1 cellular context compared by ENCODE assay signal in genomic region chr16:85327731-85328664, GRCh38.
TF ChIP-seq lines count a peak whose summit lies in the region.

No MANE protein-coding gene starts in this region.

TF ChIP-seq in HEK293, 187 proteins besides CTCF, POLR2A, EP300 and RAD21 (continued from another document):
- TF ChIP-seq ZBTB10 (tag by site-specific recombination; IDR thresholded peaks at IDR 0.05) (no peak), HIC1 (tag by site-specific recombination; IDR thresholded peaks at IDR 0.05) (peak; percentile 61; the same call in 1 of the 2 replicates), ZNF664 (tag by site-specific recombination; IDR thresholded peaks at IDR 0.05) (peak; percentile 51; the same call in 1 of the 2 replicates), SALL2 (tag by site-specific recombination; IDR thresholded peaks at IDR 0.05; ENCODE audit: borderline replicate concordance) (no peak), ZNF792 (tag by site-specific recombination; IDR thresholded peaks at IDR 0.05) (peak; percentile 98), ZBTB17 (tag by site-specific recombination; IDR thresholded peaks at IDR 0.05) (peak; percentile 60; the same call in 1 of the 2 replicates), GLIS1 (tag by site-specific recombination; IDR thresholded peaks at IDR 0.05) (peak; percentile 14; the same call in 1 of the 2 replicates), ZNF335 (tag by site-specific recombination; conservative IDR thresholded peaks at IDR 0.05) (peak; percentile 76), ZFHX2 (tag by site-specific recombination; conservative IDR thresholded peaks at IDR 0.05) (peak; percentile 53), ZNF624 (tag by site-specific recombination; IDR thresholded peaks at IDR 0.05) (no peak), ZNF174 (tag by site-specific recombination; IDR thresholded peaks at IDR 0.05) (no peak), ZNF600 (tag by site-specific recombination; IDR thresholded peaks at IDR 0.05) (peak; percentile 77), ZNF623 (tag by site-specific recombination; IDR thresholded peaks at IDR 0.05) (no peak), PRDM10 (tag by site-specific recombination; IDR thresholded peaks at IDR 0.05) (peak; percentile 98), ZNF558 (tag by site-specific recombination; IDR thresholded peaks at IDR 0.05) (no peak), ZXDB (tag by site-specific recombination; IDR thresholded peaks at IDR 0.05) (peak; percentile 67), ZBTB8A (tag by site-specific recombination; IDR thresholded peaks at IDR 0.05) (peak; percentile 68), ZNF561 (tag by site-specific recombination; IDR thresholded peaks at IDR 0.05; ENCODE audit: borderline replicate concordance) (peak; percentile 99)
